Comparison of ENCODE assay signal across 8 cellular contexts in genomic region chr10:69319911-69320316, GRCh38. TPM values are rescaled to one million over a fixed set of nuclear protein-coding genes. Genes with fewer than 3 reads are reported as not detected.
DNase-seq lines count a peak whose midpoint lies in the region; ATAC-seq and TF ChIP-seq lines count a peak whose summit lies in the region.

No MANE protein-coding gene starts in this region.

- peak overlapping the region; percentile 100 for H3K4me3 ChIP-seq in thoracic aorta

- peak overlapping the region; percentile 93 for H3K4me3 Mint-ChIP-seq in T-helper 1 cell treated with Interleukin-12 subunit alpha and Interleukin-12 subunit beta and Interleukin-4 antibody, amounts not matched to agents 30 μg/mL and 1 μg/mL, for 36 hours

- H3K27me3 ChIP-seq in layer of hippocampus (ENCODE audit: control insufficient read depth, insufficient read depth, low read length) (no peaks in the 10 kb centered on the region), thoracic aorta (replicated peaks; ENCODE audit: insufficient read depth) (no peaks in the 10 kb centered on the region)

- no peak for DNase-seq in T-helper 1 cell
- DNase-seq in thoracic aorta (ENCODE audit: low spot score), result no peak
- DNase-seq in DMS53 treated with DMSO at 0.1 percent for 48 hours (lab: John Stamatoyannopoulos, UW; ENCODE audit: unreplicated experiment), result no peak

- peaks cover 33% of the 10 kb centered on the region for H3K4me1 Mint-ChIP-seq in T-helper 1 cell treated with Interleukin-12 subunit alpha and Interleukin-12 subunit beta and Interleukin-4 antibody, amounts not matched to agents 30 μg/mL and 1 μg/mL, for 36 hours (ENCODE audit: low read depth)

- H3K27ac Mint-ChIP-seq in T-helper 1 cell treated with Interleukin-12 subunit alpha and Interleukin-12 subunit beta and Interleukin-4 antibody, amounts not matched to agents 30 μg/mL and 1 μg/mL, for 36 hours, result peak overlapping the region; percentile 95

- no peaks in the 10 kb centered on the region for H3K9me3 Mint-ChIP-seq in T-helper 1 cell treated with Interleukin-12 subunit alpha and Interleukin-12 subunit beta and Interleukin-4 antibody, amounts not matched to agents 30 μg/mL and 1 μg/mL, for 36 hours

- H3K36me3 Mint-ChIP-seq in T-helper 1 cell treated with Interleukin-12 subunit alpha and Interleukin-12 subunit beta and Interleukin-4 antibody, amounts not matched to agents 30 μg/mL and 1 μg/mL, for 36 hours (ENCODE audit: low read depth), result peaks cover 6% of the 10 kb centered on the region

- no peak for TF ChIP-seq CTCF in thoracic aorta (IDR thresholded peaks at IDR 0.05)

- H3K9me3 ChIP-seq in thoracic aorta, result no peaks in the 10 kb centered on the region

- peaks cover 35 to 54% of the 10 kb centered on the region in 2 donors for H3K4me1 ChIP-seq in thoracic aorta (ENCODE audit: control insufficient read depth in 1 of 2, low read depth in 2 of 2)

- ATAC-seq in thoracic aorta (ENCODE audit: insufficient number of reproducible peaks, low FRiP score, low read depth) (no peak), GM18519 (IDR thresholded peaks at IDR 0.05; ENCODE audit: low FRiP score, unreplicated experiment) (no peak), GM21737 (IDR thresholded peaks at IDR 0.05; ENCODE audit: unreplicated experiment) (no peak)

- peak overlapping the region; percentile 21 for H3K27ac ChIP-seq in adipose tissue (ENCODE audit: low read depth, low read length)
- peak overlapping the region; percentile 55 for H3K27ac ChIP-seq in layer of hippocampus (ENCODE audit: low read depth, low read length)
- H3K27ac ChIP-seq in thoracic aorta, result peak overlapping the region; percentile 98 to 100

- H3K27me3 Mint-ChIP-seq in T-helper 1 cell treated with Interleukin-12 subunit alpha and Interleukin-12 subunit beta and Interleukin-4 antibody, amounts not matched to agents 30 μg/mL and 1 μg/mL, for 36 hours (ENCODE audit: low read depth), result no peaks in the 10 kb centered on the region

- 62 to 73% (median 67%) methylated on average over 7 of the region's 7 CpGs for WGBS in adipose tissue, 3 donors

- no peaks in the 10 kb centered on the region for H3K36me3 ChIP-seq in thoracic aorta

RNA-seq across cellular contexts. Expression of gene HK1, which starts 41.6 kb away (rescaled TPM):
- polyA plus RNA-seq in adipose tissue, result 10 to 100 TPM; 12.2 to 52.5 (median 29.6) TPM
- 100 to 1,000 TPM; 150 to 158 TPM for total RNA-seq in thoracic aorta

Comparison
In these comparisons a context has a peak if more than half of its experiments do, and no peak if none do; other contexts are left out.
1. H3K27ac ChIP-seq: peak in every context shown above with its lines; median percentile 99 in thoracic aorta; 55 in layer of hippocampus; 21 in adipose tissue.